ENCODE assay signal across 28 cellular contexts in genomic region chr9:90073551-90073950, GRCh38.
"Had no signal": no experiment of that assay in that cellular context is flagged by ENCODE, and none has a peak within 500 bp of the region (broad histone marks: within the 10 kb centered on the region; RNA-seq: fewer than 3 reads in every experiment).

No MANE protein-coding gene starts in this region.

- H3K36me3 Mint-ChIP-seq: activated naive CD4-positive, alpha-beta T cell treated with anti-CD3 and anti-CD28 coated beads, Interleukin-2, amount 50 U/mL, for 24 hours; activated naive CD8-positive, alpha-beta T cell treated with anti-CD3 and anti-CD28 coated beads for 36 hours; WTC11 had no signal

- ATAC-seq: activated naive CD8-positive, alpha-beta T cell treated with anti-CD3 and anti-CD28 coated beads, Interleukin-2, amount 50 U/mL, for 24 hours; body of pancreas; effector memory CD8-positive, alpha-beta T cell; foreskin keratinocyte; gastrocnemius medialis; heart left ventricle; WTC11 had no signal

- DNase-seq: activated CD4-positive, alpha-beta T cell treated with anti-CD3 and anti-CD28 coated beads for 1 hour; activated CD4-positive, alpha-beta T cell treated with anti-CD3 and anti-CD28 coated beads for 48 hours; activated CD4-positive, alpha-beta T cell treated with anti-CD3 and anti-CD28 coated beads, Interleukin-2, amount 50 U/mL, for 48 hours; activated CD8-positive, alpha-beta memory T cell treated with anti-CD3 and anti-CD28 coated beads, Interleukin-2, amount 50 U/mL, for 4 hours; activated effector memory CD4-positive, alpha-beta T cell treated with anti-CD3 and anti-CD28 coated beads, Interleukin-2, amount 50 U/mL, for 16 hours; activated naive CD4-positive, alpha-beta T cell treated with anti-CD3 and anti-CD28 coated beads for 36 hours; activated naive CD8-positive, alpha-beta T cell treated with anti-CD3 and anti-CD28 coated beads for 36 hours; activated naive CD8-positive, alpha-beta T cell treated with anti-CD3 and anti-CD28 coated beads, Interleukin-2, amount 50 U/mL, for 24 hours; activated T-cell treated with anti-CD3 and anti-CD28 coated beads, Interleukin-2, amount 50 U/mL, for 1 hour; adrenal gland; amygdala; aorta; body of pancreas; caudate nucleus; cortex of kidney; dermis blood vessel endothelial cell; effector CD4-positive, alpha-beta T cell; effector memory CD8-positive, alpha-beta T cell; erythroblast; foreskin keratinocyte; gastrocnemius medialis; glutamatergic neuron; heart left ventricle had no signal

- H3K27me3 ChIP-seq: adrenal gland, body of pancreas, esophagus muscularis mucosa, gastrocnemius medialis had no signal

- H3K4me1 Mint-ChIP-seq: WTC11 had no signal

- H3K4me3 Mint-ChIP-seq: activated naive CD4-positive, alpha-beta T cell treated with anti-CD3 and anti-CD28 coated beads for 36 hours; activated naive CD4-positive, alpha-beta T cell treated with anti-CD3 and anti-CD28 coated beads, Interleukin-2, amount 50 U/mL, for 24 hours; activated naive CD8-positive, alpha-beta T cell treated with anti-CD3 and anti-CD28 coated beads for 36 hours; activated naive CD8-positive, alpha-beta T cell treated with anti-CD3 and anti-CD28 coated beads, Interleukin-2, amount 50 U/mL, for 24 hours; effector memory CD8-positive, alpha-beta T cell; WTC11 had no signal

- H3K4me3 ChIP-seq: adrenal gland, body of pancreas, esophagus muscularis mucosa, gastrocnemius medialis, heart left ventricle had no signal

- H3K36me3 ChIP-seq: adrenal gland, esophagus muscularis mucosa, gastrocnemius medialis, heart left ventricle had no signal

- H3K4me1 ChIP-seq: esophagus muscularis mucosa, foreskin keratinocyte, gastrocnemius medialis had no signal

- H3K27ac ChIP-seq: adrenal gland, body of pancreas, esophagus muscularis mucosa, foreskin keratinocyte, gastrocnemius medialis, heart left ventricle, VCaP had no signal

- H3K9me3 Mint-ChIP-seq: activated naive CD4-positive, alpha-beta T cell treated with anti-CD3 and anti-CD28 coated beads for 36 hours; activated naive CD4-positive, alpha-beta T cell treated with anti-CD3 and anti-CD28 coated beads, Interleukin-2, amount 50 U/mL, for 24 hours; activated naive CD8-positive, alpha-beta T cell treated with anti-CD3 and anti-CD28 coated beads for 36 hours; activated naive CD8-positive, alpha-beta T cell treated with anti-CD3 and anti-CD28 coated beads, Interleukin-2, amount 50 U/mL, for 24 hours; activated T-helper 2 cell treated with anti-CD3 and anti-CD28 coated beads, Interferon-gamma antibody, Interleukin-2, Interleukin-4, amounts not matched to agents 10 μg/mL and 5 μg/mL and 100 μg/mL, durations not matched to agents 14 hours and 24 hours and 36 hours; effector memory CD8-positive, alpha-beta T cell; WTC11 had no signal

- H3K27ac Mint-ChIP-seq: activated naive CD4-positive, alpha-beta T cell treated with anti-CD3 and anti-CD28 coated beads for 36 hours; activated naive CD4-positive, alpha-beta T cell treated with anti-CD3 and anti-CD28 coated beads, Interleukin-2, amount 50 U/mL, for 24 hours; activated naive CD8-positive, alpha-beta T cell treated with anti-CD3 and anti-CD28 coated beads for 36 hours; activated naive CD8-positive, alpha-beta T cell treated with anti-CD3 and anti-CD28 coated beads, Interleukin-2, amount 50 U/mL, for 24 hours; activated T-helper 2 cell treated with anti-CD3 and anti-CD28 coated beads, Interferon-gamma antibody, Interleukin-2, Interleukin-4, amounts not matched to agents 10 μg/mL and 5 μg/mL and 100 μg/mL, durations not matched to agents 14 hours and 24 hours and 36 hours; effector memory CD8-positive, alpha-beta T cell; WTC11 had no signal

- H3K9me3 ChIP-seq: adrenal gland, body of pancreas, esophagus muscularis mucosa, gastrocnemius medialis, heart left ventricle had no signal
